ENCODE assay signal across 19 cellular contexts in the genomic region with DNA sequence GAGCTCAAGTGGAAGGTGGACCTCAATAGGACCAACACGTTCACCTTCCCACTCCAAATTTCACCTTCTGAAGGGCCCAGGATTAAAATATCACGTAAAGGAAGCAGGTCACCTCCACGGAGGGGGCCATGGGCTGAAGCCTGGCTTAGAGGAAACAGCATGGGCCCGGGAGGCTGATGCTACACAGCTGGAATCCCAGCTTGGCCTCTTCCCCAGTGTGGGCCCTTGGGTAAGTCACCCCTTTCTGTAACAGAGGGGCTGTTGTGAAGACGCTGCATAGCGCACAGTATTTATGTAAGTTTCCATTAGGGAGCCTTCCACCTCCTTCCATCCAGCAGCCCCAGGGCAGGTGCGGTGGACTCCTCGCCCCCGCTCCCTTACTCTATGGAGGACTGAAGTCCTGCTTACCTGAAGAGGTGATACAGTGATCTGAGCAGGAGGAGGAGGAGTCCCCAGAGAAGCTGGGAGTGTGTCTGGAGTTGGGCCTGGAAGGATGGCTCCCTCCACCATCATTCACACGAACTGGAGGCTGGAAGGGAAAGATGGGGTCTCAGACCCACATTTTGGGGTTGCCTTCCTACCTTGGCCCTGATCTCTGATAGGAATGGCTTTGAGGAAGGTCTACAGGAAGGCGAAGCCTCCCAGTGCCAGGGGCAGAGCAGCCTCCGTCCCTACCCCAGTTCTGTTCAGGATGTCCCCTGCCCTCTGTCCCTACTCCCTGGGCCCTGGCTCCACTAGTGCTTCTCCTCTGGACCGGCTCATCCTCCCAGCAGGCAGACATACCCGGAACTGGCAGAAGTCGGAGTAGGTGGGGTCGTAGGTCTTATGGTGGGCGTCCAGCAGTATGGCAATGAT.
"Had no signal": no experiment of that assay in that cellular context is flagged by ENCODE, and none has a peak within 500 bp of the region (broad histone marks: within the 10 kb centered on the region; RNA-seq: fewer than 3 reads in every experiment).

No MANE protein-coding gene starts in this region.

- H3K27ac Mint-ChIP-seq: T-helper 17 cell had no signal

- H3K9me3 Mint-ChIP-seq: activated naive CD8-positive, alpha-beta T cell treated with anti-CD3 and anti-CD28 coated beads, Interleukin-2, amount 50 U/mL, for 24 hours; naive thymus-derived CD4-positive, alpha-beta T cell had no signal

- ATAC-seq: activated naive CD8-positive, alpha-beta T cell treated with anti-CD3 and anti-CD28 coated beads, Interleukin-2, amount 50 U/mL, for 24 hours; foreskin keratinocyte; naive thymus-derived CD4-positive, alpha-beta T cell; pancreas; psoas muscle; T-helper 17 cell had no signal

- DNase-seq: activated CD4-positive, alpha-beta T cell treated with anti-CD3 and anti-CD28 coated beads for 1 hour; activated CD4-positive, alpha-beta T cell treated with anti-CD3 and anti-CD28 coated beads, Interleukin-2, amount 50 U/mL, for 1 hour; activated gamma-delta T cell; activated naive CD8-positive, alpha-beta T cell treated with anti-CD3 and anti-CD28 coated beads, Interleukin-2, amount 50 U/mL, for 24 hours; amygdala; caudate nucleus; cortex of kidney; foreskin keratinocyte; heart right ventricle; midbrain; naive thymus-derived CD4-positive, alpha-beta T cell; nucleus accumbens; pancreas; psoas muscle; stimulated activated CD4-positive, alpha-beta T cell treated with anti-CD3 and anti-CD28 coated beads, Interleukin-1b, Interleukin-23, amount 100 ng/mL, for 48 hours; stimulated activated CD4-positive, alpha-beta T cell treated with anti-CD3 and anti-CD28 coated beads, Interleukin-4, amount 100 ng/mL, for 4 hours; stimulated activated CD8-positive, alpha-beta memory T cell treated with anti-CD3 and anti-CD28 coated beads, Interleukin-4, amount 100 ng/mL, for 48 hours; stimulated activated naive CD4-positive, alpha-beta T cell; T-helper 17 cell had no signal

- H3K27me3 Mint-ChIP-seq: activated naive CD8-positive, alpha-beta T cell treated with anti-CD3 and anti-CD28 coated beads, Interleukin-2, amount 50 U/mL, for 24 hours; naive thymus-derived CD4-positive, alpha-beta T cell; T-helper 17 cell had no signal

- H3K4me3 Mint-ChIP-seq: activated naive CD8-positive, alpha-beta T cell treated with anti-CD3 and anti-CD28 coated beads, Interleukin-2, amount 50 U/mL, for 24 hours; naive thymus-derived CD4-positive, alpha-beta T cell; T-helper 17 cell had no signal
